21 cellular contexts compared by ENCODE assay signal in the genomic region with DNA sequence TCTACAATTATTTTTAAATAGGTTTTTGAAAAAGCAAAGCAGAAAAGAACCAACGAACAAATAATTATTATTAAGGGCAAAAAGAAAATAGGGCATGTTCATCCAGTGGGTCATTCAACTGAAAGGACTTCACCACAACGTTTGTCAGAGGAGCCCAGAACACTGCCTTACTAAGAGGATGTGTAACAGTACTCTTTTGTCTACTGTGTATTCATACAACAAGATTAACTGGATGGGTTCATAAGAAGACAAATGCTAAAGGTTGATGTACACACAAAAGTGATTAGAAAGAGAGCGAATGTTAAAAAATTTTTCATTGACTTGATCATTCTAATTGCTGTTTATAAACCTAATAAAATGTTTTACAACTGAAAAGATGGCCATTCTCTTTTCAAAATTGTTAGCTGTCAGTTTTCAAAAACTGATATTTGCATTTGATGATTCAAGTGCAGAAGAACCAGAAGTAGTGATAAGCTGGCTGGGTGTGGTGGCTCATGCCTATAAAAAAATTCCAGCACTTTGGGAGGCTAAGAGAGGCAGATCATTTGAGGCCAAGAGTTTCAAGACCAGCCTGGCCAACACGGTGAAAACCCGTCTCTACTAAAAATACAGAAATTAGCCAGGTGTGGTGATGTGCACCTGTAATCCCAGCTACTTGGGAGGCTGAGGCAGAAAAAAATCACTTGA.
"Had no signal": no experiment of that assay in that cellular context is flagged by ENCODE, and none has a peak within 500 bp of the region (broad histone marks: within the 10 kb centered on the region; RNA-seq: fewer than 3 reads in every experiment).

No MANE protein-coding gene starts in this region.

- H3K27me3 Mint-ChIP-seq: stimulated activated naive CD8-positive, alpha-beta T cell treated with anti-CD3 and anti-CD28 coated beads, Interleukin-15, amount 100 ng/mL, for 72 hours had no signal

- H3K4me1 Mint-ChIP-seq: neural progenitor cell had no signal

- H3K4me2 ChIP-seq: hepatocyte, neural progenitor cell, smooth muscle cell had no signal

- H3K4me1 ChIP-seq: neural progenitor cell had no signal

- H2AFZ ChIP-seq: hepatocyte, neural progenitor cell had no signal

- H3K27me3 ChIP-seq: ascending aorta, esophagus muscularis mucosa, hepatocyte, neural progenitor cell, suprapubic skin, vagina had no signal

- H3K27ac Mint-ChIP-seq: neural progenitor cell had no signal

- H3K36me3 ChIP-seq: ascending aorta, esophagus muscularis mucosa, lower lobe of right lung, neural progenitor cell, suprapubic skin, vagina had no signal

- FAIRE-seq: islet of Langerhans had no signal

- H3K4me3 Mint-ChIP-seq: activated T-helper 1 cell treated with anti-CD3 and anti-CD28 coated beads, Interleukin-12 subunit alpha, Interleukin-12 subunit beta, Interleukin-2, Interleukin-4 antibody, amounts not matched to agents 30 ng/mL and 10 ng/mL and 1 ng/mL, durations not matched to agents 14 hours and 24 hours and 36 hours; neural progenitor cell had no signal

- H3K9ac ChIP-seq: neural progenitor cell had no signal

- H3K4me3 ChIP-seq: ascending aorta, esophagus muscularis mucosa, hepatocyte, lower lobe of right lung, neural progenitor cell, psoas muscle, smooth muscle cell, suprapubic skin, vagina had no signal

- H3K36me3 Mint-ChIP-seq: neural progenitor cell had no signal

- H3K9me3 ChIP-seq: ascending aorta, esophagus muscularis mucosa, lower lobe of right lung, psoas muscle, suprapubic skin, vagina had no signal

- ATAC-seq: lower lobe of right lung; psoas muscle; right cardiac atrium; stimulated activated naive CD8-positive, alpha-beta T cell treated with anti-CD3 and anti-CD28 coated beads, Interleukin-15, amount 100 ng/mL, for 72 hours had no signal

- H3K9me3 Mint-ChIP-seq: neural progenitor cell had no signal

- H3K27ac ChIP-seq: ascending aorta, esophagus muscularis mucosa, hepatocyte, lower lobe of right lung, neural progenitor cell, psoas muscle, suprapubic skin, vagina, VCaP had no signal

- DNase-seq: activated CD4-positive, alpha-beta T cell treated with anti-CD3 and anti-CD28 coated beads, Interleukin-2, amount 50 U/mL, for 4 hours; activated CD4-positive, CD25-positive, alpha-beta regulatory T cell treated with anti-CD3 and anti-CD28 coated beads, Interleukin-2, amount 50 U/mL, for 72 hours; cortex of kidney; effector CD4-positive, alpha-beta T cell; lower lobe of right lung; psoas muscle; right cardiac atrium; stimulated activated CD4-positive, alpha-beta T cell treated with anti-CD3 and anti-CD28 coated beads, Interleukin-4, amount 100 ng/mL, for 1 hour; stimulated activated naive CD8-positive, alpha-beta T cell treated with anti-CD3 and anti-CD28 coated beads, Interleukin-15, amount 100 ng/mL, for 72 hours; T-helper 2 cell; trophoblast cell had no signal
